Comparison of ENCODE assay signal across 8 cellular contexts in the genomic region with DNA sequence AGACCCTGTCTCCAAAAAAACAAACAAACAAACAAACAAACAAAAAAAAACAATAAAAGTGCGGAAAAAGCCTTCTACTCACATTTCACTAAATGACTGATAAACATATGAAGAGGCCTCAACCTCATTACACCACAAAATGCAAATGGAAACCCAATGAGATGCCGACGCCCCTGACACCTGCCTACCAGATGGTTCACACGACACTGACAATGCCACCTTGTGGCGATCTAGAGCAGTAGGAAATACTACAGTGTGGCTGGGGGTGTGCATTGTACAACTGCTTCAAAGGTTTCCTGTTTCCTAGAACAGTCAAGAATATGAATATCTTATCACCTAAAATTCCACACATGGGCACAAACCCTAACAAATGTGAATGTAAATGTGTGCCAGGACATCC. TPM values are rescaled to one million over a fixed set of nuclear protein-coding genes. Genes with fewer than 3 reads are reported as not detected.
DNase-seq lines count a peak whose midpoint lies in the region; TF ChIP-seq lines count a peak whose summit lies in the region.

No MANE protein-coding gene starts in this region.

- TF ChIP-seq CTCF in AG09309 (IDR thresholded peaks at IDR 0.05; ENCODE audit: control insufficient read depth, insufficient read depth, low read depth, low read length, missing control alignments) (peak; percentile 48), GM12872 (IDR thresholded peaks at IDR 0.05; ENCODE audit: insufficient read depth, low read depth, low read length) (peak; percentile 55)

- peaks cover 3% of the 10 kb centered on the region for H3K9me3 Mint-ChIP-seq in activated T-helper 1 cell treated with anti-CD3 and anti-CD28 coated beads, Interleukin-12 subunit alpha, Interleukin-12 subunit beta, Interleukin-2, Interleukin-4 antibody, amounts not matched to agents 30 ng/mL and 10 ng/mL and 1 ng/mL, durations not matched to agents 14 hours and 24 hours and 36 hours

- H3K27ac Mint-ChIP-seq in activated T-helper 1 cell treated with anti-CD3 and anti-CD28 coated beads, Interleukin-12 subunit alpha, Interleukin-12 subunit beta, Interleukin-2, Interleukin-4 antibody, amounts not matched to agents 30 ng/mL and 10 ng/mL and 1 ng/mL, durations not matched to agents 14 hours and 24 hours and 36 hours, result no peak overlapping the region

- no peak overlapping the region for H3K4me3 ChIP-seq in AG09309 (ENCODE audit: control insufficient read depth, low read depth, low read length)

- intact Hi-C loops in activated T-helper 1 cell treated with anti-CD3 and anti-CD28 coated beads, Interleukin-12 subunit alpha, Interleukin-12 subunit beta, Interleukin-2, Interleukin-4 antibody, amounts not matched to agents 30 ng/mL and 10 ng/mL and 1 ng/mL, durations not matched to agents 14 hours and 24 hours and 36 hours (cut with micrococcal nuclease), result loop anchor here (1.0 kb wide), 1 partner anchor 24 kb away; no protein-coding TSS in a partner anchor

- DNase-seq in AG09309 (ENCODE audit: low read depth), result no peak
- peak; percentile 79 to 80 for DNase-seq in NCI-H524 (lab: John Stamatoyannopoulos, UW)
- peak; percentile 31 for DNase-seq in activated T-helper 1 cell treated with anti-CD3 and anti-CD28 coated beads, Interleukin-12 subunit alpha, Interleukin-12 subunit beta, Interleukin-2, Interleukin-4 antibody, amounts not matched to agents 30 ng/mL and 10 ng/mL and 1 ng/mL, durations not matched to agents 14 hours and 24 hours and 36 hours (ENCODE audit: low spot score)
- DNase-seq in lung microvascular endothelial cell (ENCODE audit: low read depth in 2 of 2), result peak; percentile 48
- no peak for DNase-seq in amniotic stem cell (lab: John Stamatoyannopoulos, UW)
- DNase-seq in effector CD4-positive, alpha-beta T cell, result no peak
- no peak for DNase-seq in GOT3 (lab: John Stamatoyannopoulos, UW)

- no peak overlapping the region for H3K4me3 Mint-ChIP-seq in activated T-helper 1 cell treated with anti-CD3 and anti-CD28 coated beads, Interleukin-12 subunit alpha, Interleukin-12 subunit beta, Interleukin-2, Interleukin-4 antibody, amounts not matched to agents 30 ng/mL and 10 ng/mL and 1 ng/mL, durations not matched to agents 14 hours and 24 hours and 36 hours

- H3K4me1 Mint-ChIP-seq in activated T-helper 1 cell treated with anti-CD3 and anti-CD28 coated beads, Interleukin-12 subunit alpha, Interleukin-12 subunit beta, Interleukin-2, Interleukin-4 antibody, amounts not matched to agents 30 ng/mL and 10 ng/mL and 1 ng/mL, durations not matched to agents 14 hours and 24 hours and 36 hours (ENCODE audit: low read depth), result peaks cover 9% of the 10 kb centered on the region

- no peaks in the 10 kb centered on the region for H3K36me3 Mint-ChIP-seq in activated T-helper 1 cell treated with anti-CD3 and anti-CD28 coated beads, Interleukin-12 subunit alpha, Interleukin-12 subunit beta, Interleukin-2, Interleukin-4 antibody, amounts not matched to agents 30 ng/mL and 10 ng/mL and 1 ng/mL, durations not matched to agents 14 hours and 24 hours and 36 hours (ENCODE audit: low read depth)

- H3K27me3 Mint-ChIP-seq in activated T-helper 1 cell treated with anti-CD3 and anti-CD28 coated beads, Interleukin-12 subunit alpha, Interleukin-12 subunit beta, Interleukin-2, Interleukin-4 antibody, amounts not matched to agents 30 ng/mL and 10 ng/mL and 1 ng/mL, durations not matched to agents 14 hours and 24 hours and 36 hours (ENCODE audit: insufficient read depth), result no peaks in the 10 kb centered on the region

RNA-seq across cellular contexts. Expression of a gene that starts 14.0 kb away (rescaled TPM):
- 0.20 TPM in 1 of 2 replicates, not detected in the other for total RNA-seq in activated T-helper 1 cell treated with anti-CD3 and anti-CD28 coated beads, Interleukin-12 subunit alpha, Interleukin-12 subunit beta, Interleukin-2, Interleukin-4 antibody, amounts not matched to agents 30 ng/mL and 10 ng/mL and 1 ng/mL, durations not matched to agents 14 hours and 24 hours and 36 hours
- not detected in 2 replicates for total RNA-seq in lung microvascular endothelial cell

RNA-seq across cellular contexts. Expression of a gene that starts 14.6 kb away (rescaled TPM):
- total RNA-seq in activated T-helper 1 cell treated with anti-CD3 and anti-CD28 coated beads, Interleukin-12 subunit alpha, Interleukin-12 subunit beta, Interleukin-2, Interleukin-4 antibody, amounts not matched to agents 30 ng/mL and 10 ng/mL and 1 ng/mL, durations not matched to agents 14 hours and 24 hours and 36 hours, result 14.8 and 16.5 TPM in 2 replicates
- 8.7 and 11.9 TPM in 2 replicates for total RNA-seq in lung microvascular endothelial cell

Comparison
In these comparisons a context has a peak if more than half of its experiments do, and no peak if none do; other contexts are left out.
1. DNase-seq: peak in NCI-H524 (2 of 2), activated T-helper 1 cell treated with anti-CD3 and anti-CD28 coated beads, Interleukin-12 subunit alpha, Interleukin-12 subunit beta, Interleukin-2, Interleukin-4 antibody, amounts not matched to agents 30 ng/mL and 10 ng/mL and 1 ng/mL, durations not matched to agents 14 hours and 24 hours and 36 hours (single experiment) and lung microvascular endothelial cell (2 of 2); none in AG09309 (single experiment), amniotic stem cell (single experiment), effector CD4-positive, alpha-beta T cell (single experiment) and GOT3 (single experiment).